Comparison of ENCODE assay signal across 18 cellular contexts in genomic region chr3:39193391-39193790, GRCh38. TPM values are rescaled to one million over a fixed set of nuclear protein-coding genes. Genes with fewer than 3 reads are reported as not detected.
A peak's percentile ranks its signal among the peaks of the same experiment; 100 is the strongest.
DNase-seq lines count a peak whose midpoint lies in the region; ATAC-seq and TF ChIP-seq lines count a peak whose summit lies in the region.
"Had no signal": no experiment of that assay in that cellular context is flagged by ENCODE, and none has a peak within 500 bp of the region (broad histone marks: within the 10 kb centered on the region; RNA-seq: fewer than 3 reads in every experiment).

No MANE protein-coding gene starts in this region.

- DNase-seq in stimulated activated naive CD8-positive, alpha-beta T cell treated with anti-CD3 and anti-CD28 coated beads, Interleukin-15, amount 100 ng/mL, for 72 hours: no peak
- DNase-seq in activated T-helper 2 cell treated with anti-CD3 and anti-CD28 coated beads, Interferon-gamma antibody, Interleukin-2, Interleukin-4, amounts not matched to agents 10 μg/mL and 5 μg/mL and 100 μg/mL, durations not matched to agents 14 hours and 24 hours and 36 hours (ENCODE audit: low spot score): peak; percentile 6
- DNase-seq in kidney glomerular epithelial cell (lab: John Stamatoyannopoulos, UW): peak; percentile 67
- DNase-seq in dedifferentiated amniotic fluid mesenchymal stem cell (ENCODE audit: extremely low spot score): no peak
- no peak for DNase-seq in NCI-H2196 treated with DMSO at 0.1 percent for 48 hours (lab: John Stamatoyannopoulos, UW; ENCODE audit: unreplicated experiment)
- no peak for DNase-seq in sigmoid colon
- DNase-seq in stimulated activated CD4-positive, alpha-beta T cell treated with anti-CD3 and anti-CD28 coated beads, Interleukin-2, amount 100 ng/mL, for 48 hours: no peak
- DNase-seq: activated CD8-positive, alpha-beta memory T cell treated with anti-CD3 and anti-CD28 coated beads, Interleukin-2, amount 50 U/mL, for 48 hours; CD8-positive, alpha-beta memory T cell; dermis blood vessel endothelial cell; DMS79; mucosa of descending colon; occipital lobe; PC-9 had no signal

- TF ChIP-seq POLR2A in sigmoid colon (IDR thresholded peaks at IDR 0.05): no peak

- H3K27me3 Mint-ChIP-seq in stimulated activated naive CD8-positive, alpha-beta T cell treated with anti-CD3 and anti-CD28 coated beads, Interleukin-15, Interleukin-2, amounts not matched to agents 100 ng/mL and 50 ng/mL, for 24 hours: no peaks in the 10 kb centered on the region
- H3K27me3 Mint-ChIP-seq in stimulated activated naive CD8-positive, alpha-beta T cell treated with anti-CD3 and anti-CD28 coated beads, Interleukin-15, amount 100 ng/mL, for 72 hours: no peaks in the 10 kb centered on the region
- H3K27me3 Mint-ChIP-seq in activated T-helper 2 cell treated with anti-CD3 and anti-CD28 coated beads, Interferon-gamma antibody, Interleukin-2, Interleukin-4, amounts not matched to agents 10 μg/mL and 5 μg/mL and 100 μg/mL, durations not matched to agents 14 hours and 24 hours and 36 hours (ENCODE audit: low read depth): peaks cover 11% of the 10 kb centered on the region

- no peak for TF ChIP-seq EP300 in sigmoid colon (IDR thresholded peaks at IDR 0.05)

- H3K27ac ChIP-seq in sigmoid colon: no peak overlapping the region
- H3K27ac ChIP-seq: PC-9, SK-N-MC had no signal

- no peak overlapping the region for H3K4me3 Mint-ChIP-seq in stimulated activated naive CD8-positive, alpha-beta T cell treated with anti-CD3 and anti-CD28 coated beads, Interleukin-15, Interleukin-2, amounts not matched to agents 100 ng/mL and 50 ng/mL, for 24 hours
- no peak overlapping the region for H3K4me3 Mint-ChIP-seq in stimulated activated naive CD8-positive, alpha-beta T cell treated with anti-CD3 and anti-CD28 coated beads, Interleukin-15, amount 100 ng/mL, for 72 hours
- H3K4me3 Mint-ChIP-seq in activated T-helper 2 cell treated with anti-CD3 and anti-CD28 coated beads, Interferon-gamma antibody, Interleukin-2, Interleukin-4, amounts not matched to agents 10 μg/mL and 5 μg/mL and 100 μg/mL, durations not matched to agents 14 hours and 24 hours and 36 hours (ENCODE audit: low read depth): no peak overlapping the region
- H3K4me3 Mint-ChIP-seq: CD8-positive, alpha-beta memory T cell had no signal

- peak overlapping the region; percentile 77 for H3K27ac Mint-ChIP-seq in stimulated activated naive CD8-positive, alpha-beta T cell treated with anti-CD3 and anti-CD28 coated beads, Interleukin-15, Interleukin-2, amounts not matched to agents 100 ng/mL and 50 ng/mL, for 24 hours
- no peak overlapping the region for H3K27ac Mint-ChIP-seq in stimulated activated naive CD8-positive, alpha-beta T cell treated with anti-CD3 and anti-CD28 coated beads, Interleukin-15, amount 100 ng/mL, for 72 hours
- no peak overlapping the region for H3K27ac Mint-ChIP-seq in activated T-helper 2 cell treated with anti-CD3 and anti-CD28 coated beads, Interferon-gamma antibody, Interleukin-2, Interleukin-4, amounts not matched to agents 10 μg/mL and 5 μg/mL and 100 μg/mL, durations not matched to agents 14 hours and 24 hours and 36 hours

- no peak overlapping the region for H3K4me3 ChIP-seq in sigmoid colon
- H3K4me3 ChIP-seq: mucosa of descending colon, PC-9, SK-N-MC had no signal

- intact Hi-C loops in activated T-helper 2 cell treated with anti-CD3 and anti-CD28 coated beads, Interferon-gamma antibody, Interleukin-2, Interleukin-4, amounts not matched to agents 10 μg/mL and 5 μg/mL and 100 μg/mL, durations not matched to agents 14 hours and 24 hours and 36 hours (cut with micrococcal nuclease): loop anchor here (5.0 kb wide), 2 partner anchors 74 to 184 kb away; no protein-coding TSS in a partner anchor
- intact Hi-C loops in sigmoid colon (cut with DNase I): loop anchor here (5.0 kb wide), 1 partner anchor 66 kb away; no protein-coding TSS in a partner anchor

- peaks cover 0 to 28% (median 12%) of the 10 kb centered on the region in 4 donors for H3K4me1 ChIP-seq in sigmoid colon

- H3K27me3 ChIP-seq in sigmoid colon: no peaks in the 10 kb centered on the region

- ATAC-seq in stimulated activated naive CD8-positive, alpha-beta T cell treated with anti-CD3 and anti-CD28 coated beads, Interleukin-15, amount 100 ng/mL, for 72 hours: no peak
- ATAC-seq: mucosa of descending colon had no signal

- no peaks in the 10 kb centered on the region for H3K9me3 Mint-ChIP-seq in stimulated activated naive CD8-positive, alpha-beta T cell treated with anti-CD3 and anti-CD28 coated beads, Interleukin-15, Interleukin-2, amounts not matched to agents 100 ng/mL and 50 ng/mL, for 24 hours
- peaks cover 0 to 6% of the 10 kb centered on the region in 2 donors for H3K9me3 Mint-ChIP-seq in stimulated activated naive CD8-positive, alpha-beta T cell treated with anti-CD3 and anti-CD28 coated beads, Interleukin-15, amount 100 ng/mL, for 72 hours
- no peaks in the 10 kb centered on the region for H3K9me3 Mint-ChIP-seq in activated T-helper 2 cell treated with anti-CD3 and anti-CD28 coated beads, Interferon-gamma antibody, Interleukin-2, Interleukin-4, amounts not matched to agents 10 μg/mL and 5 μg/mL and 100 μg/mL, durations not matched to agents 14 hours and 24 hours and 36 hours
- H3K9me3 Mint-ChIP-seq: CD8-positive, alpha-beta memory T cell had no signal

- H3K9me3 ChIP-seq in sigmoid colon: no peaks in the 10 kb centered on the region
- H3K9me3 ChIP-seq: mucosa of descending colon had no signal

- H3K4me1 Mint-ChIP-seq in stimulated activated naive CD8-positive, alpha-beta T cell treated with anti-CD3 and anti-CD28 coated beads, Interleukin-15, Interleukin-2, amounts not matched to agents 100 ng/mL and 50 ng/mL, for 24 hours (ENCODE audit: low read depth): peaks cover 52% of the 10 kb centered on the region
- H3K4me1 Mint-ChIP-seq in stimulated activated naive CD8-positive, alpha-beta T cell treated with anti-CD3 and anti-CD28 coated beads, Interleukin-15, amount 100 ng/mL, for 72 hours: peaks cover 42% of the 10 kb centered on the region
- H3K4me1 Mint-ChIP-seq in activated T-helper 2 cell treated with anti-CD3 and anti-CD28 coated beads, Interferon-gamma antibody, Interleukin-2, Interleukin-4, amounts not matched to agents 10 μg/mL and 5 μg/mL and 100 μg/mL, durations not matched to agents 14 hours and 24 hours and 36 hours (ENCODE audit: low read depth): peaks cover 27% of the 10 kb centered on the region

- WGBS in sigmoid colon, 2 donors: 87 to 89% methylated on average over 7 of the region's 7 CpGs

- peaks cover 4% of the 10 kb centered on the region for H3K36me3 Mint-ChIP-seq in stimulated activated naive CD8-positive, alpha-beta T cell treated with anti-CD3 and anti-CD28 coated beads, Interleukin-15, Interleukin-2, amounts not matched to agents 100 ng/mL and 50 ng/mL, for 24 hours (ENCODE audit: low read depth)
- no peaks in the 10 kb centered on the region for H3K36me3 Mint-ChIP-seq in activated T-helper 2 cell treated with anti-CD3 and anti-CD28 coated beads, Interferon-gamma antibody, Interleukin-2, Interleukin-4, amounts not matched to agents 10 μg/mL and 5 μg/mL and 100 μg/mL, durations not matched to agents 14 hours and 24 hours and 36 hours (ENCODE audit: low read depth)
- H3K36me3 Mint-ChIP-seq: brain; CD8-positive, alpha-beta memory T cell had no signal

- H3K36me3 ChIP-seq in sigmoid colon: no peaks in the 10 kb centered on the region

- no peak for TF ChIP-seq CTCF in sigmoid colon (IDR thresholded peaks at IDR 0.05)

RNA-seq across cellular contexts. Expression of gene XIRP1, which starts 1.0 kb away (rescaled TPM):
- 4.3 and 4.7 TPM in 2 replicates for total RNA-seq in activated T-helper 2 cell treated with anti-CD3 and anti-CD28 coated beads, Interferon-gamma antibody, Interleukin-2, Interleukin-4, amounts not matched to agents 10 μg/mL and 5 μg/mL and 100 μg/mL, durations not matched to agents 14 hours and 24 hours and 36 hours
- total RNA-seq in sigmoid colon: under 1 TPM in 1 of 4 donors, not detected in 3; 0.54 TPM
- 1 to 10 TPM in 1 of 3 donors, under 1 TPM in 2; 0.25 to 1.2 (median 0.69) TPM for polyA plus RNA-seq in sigmoid colon
- total RNA-seq: dermis blood vessel endothelial cell, occipital lobe, PC-9, subcutaneous adipose tissue had no signal
- polyA plus RNA-seq: CD8-positive, alpha-beta memory T cell had no signal

RNA-seq across cellular contexts. Expression of gene CSRNP1, which starts 40.0 kb away (rescaled TPM):
- total RNA-seq in activated T-helper 2 cell treated with anti-CD3 and anti-CD28 coated beads, Interferon-gamma antibody, Interleukin-2, Interleukin-4, amounts not matched to agents 10 μg/mL and 5 μg/mL and 100 μg/mL, durations not matched to agents 14 hours and 24 hours and 36 hours: 54.0 and 55.4 TPM in 2 replicates
- total RNA-seq in sigmoid colon: 100 to 1,000 TPM in 1 of 4 donors, 10 to 100 TPM in 3; 12.8 to 135 (median 21.9) TPM
- 10 to 100 TPM; 15.6 to 26.7 (median 16.9) TPM for polyA plus RNA-seq in sigmoid colon

Comparison
In these comparisons a context has a peak if more than half of its experiments do, and no peak if none do; other contexts are left out.
1. DNase-seq: peak in activated T-helper 2 cell treated with anti-CD3 and anti-CD28 coated beads, Interferon-gamma antibody, Interleukin-2, Interleukin-4, amounts not matched to agents 10 μg/mL and 5 μg/mL and 100 μg/mL, durations not matched to agents 14 hours and 24 hours and 36 hours (single experiment) and kidney glomerular epithelial cell (single experiment); none in stimulated activated naive CD8-positive, alpha-beta T cell treated with anti-CD3 and anti-CD28 coated beads, Interleukin-15, amount 100 ng/mL, for 72 hours (0 of 2), dedifferentiated amniotic fluid mesenchymal stem cell (single experiment), NCI-H2196 treated with DMSO at 0.1 percent for 48 hours (single experiment), sigmoid colon (single experiment) and stimulated activated CD4-positive, alpha-beta T cell treated with anti-CD3 and anti-CD28 coated beads, Interleukin-2, amount 100 ng/mL, for 48 hours (0 of 2).